Comparison of ENCODE assay signal across 1 cellular context in the genomic region with DNA sequence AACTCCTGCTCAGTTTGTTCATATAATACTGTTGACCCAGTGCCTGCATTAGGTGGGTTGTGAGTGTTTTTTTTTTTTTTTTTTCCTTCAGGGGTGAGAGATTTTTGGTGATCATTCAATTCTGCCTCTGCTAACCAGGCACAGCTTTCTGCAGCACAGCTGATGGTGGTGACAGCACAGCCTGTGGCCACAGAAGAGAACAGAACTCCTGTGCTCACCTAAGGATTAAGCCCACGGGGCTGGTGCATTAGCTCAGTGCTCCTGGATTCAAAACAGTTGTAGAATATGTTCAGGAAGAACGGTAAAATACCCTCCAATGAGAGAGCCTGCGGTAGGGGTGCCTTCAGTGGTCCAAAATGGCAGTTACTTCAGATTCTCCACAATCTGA.
TF ChIP-seq lines count a peak whose summit lies in the region.

No MANE protein-coding gene starts in this region.

TF ChIP-seq in WTC11, 78 proteins besides CTCF, POLR2A, EP300 and RAD21 (continued from another document):
- TF ChIP-seq, protein P1, sequence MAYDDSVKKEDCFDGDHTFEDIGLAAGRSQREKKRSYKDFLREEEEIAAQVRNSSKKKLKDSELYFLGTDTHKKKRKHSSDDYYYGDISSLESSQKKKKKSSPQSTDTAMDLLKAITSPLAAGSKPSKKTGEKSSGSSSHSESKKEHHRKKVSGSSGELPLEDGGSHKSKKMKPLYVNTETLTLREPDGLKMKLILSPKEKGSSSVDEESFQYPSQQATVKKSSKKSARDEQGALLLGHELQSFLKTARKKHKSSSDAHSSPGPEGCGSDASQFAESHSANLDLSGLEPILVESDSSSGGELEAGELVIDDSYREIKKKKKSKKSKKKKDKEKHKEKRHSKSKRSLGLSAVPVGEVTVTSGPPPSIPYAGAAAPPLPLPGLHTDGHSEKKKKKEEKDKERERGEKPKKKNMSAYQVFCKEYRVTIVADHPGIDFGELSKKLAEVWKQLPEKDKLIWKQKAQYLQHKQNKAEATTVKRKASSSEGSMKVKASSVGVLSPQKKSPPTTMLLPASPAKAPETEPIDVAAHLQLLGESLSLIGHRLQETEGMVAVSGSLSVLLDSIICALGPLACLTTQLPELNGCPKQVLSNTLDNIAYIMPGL (CRISPR knock-in tag; IDR thresholded peaks at IDR 0.05), result no peak
- TF ChIP-seq MYBL2 (CRISPR knock-in tag; IDR thresholded peaks at IDR 0.05) (no peak), ESRRA (CRISPR knock-in tag; IDR thresholded peaks at IDR 0.05; ENCODE audit: borderline replicate concordance) (no peak), SOX15 (CRISPR knock-in tag; IDR thresholded peaks at IDR 0.05) (no peak), TP53 (CRISPR knock-in tag; IDR thresholded peaks at IDR 0.05) (no peak)
- TF ChIP-seq, protein P2, sequence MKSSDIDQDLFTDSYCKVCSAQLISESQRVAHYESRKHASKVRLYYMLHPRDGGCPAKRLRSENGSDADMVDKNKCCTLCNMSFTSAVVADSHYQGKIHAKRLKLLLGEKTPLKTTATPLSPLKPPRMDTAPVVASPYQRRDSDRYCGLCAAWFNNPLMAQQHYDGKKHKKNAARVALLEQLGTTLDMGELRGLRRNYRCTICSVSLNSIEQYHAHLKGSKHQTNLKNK (CRISPR knock-in tag; IDR thresholded peaks at IDR 0.05), result no peak
- TF ChIP-seq, protein P3, sequence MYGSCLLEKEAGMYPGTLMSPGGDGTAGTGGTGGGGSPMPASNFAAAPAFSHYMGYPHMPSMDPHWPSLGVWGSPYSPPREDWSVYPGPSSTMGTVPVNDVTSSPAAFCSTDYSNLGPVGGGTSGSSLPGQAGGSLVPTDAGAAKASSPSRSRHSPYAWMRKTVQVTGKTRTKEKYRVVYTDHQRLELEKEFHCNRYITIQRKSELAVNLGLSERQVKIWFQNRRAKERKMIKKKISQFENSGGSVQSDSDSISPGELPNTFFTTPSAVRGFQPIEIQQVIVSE (CRISPR knock-in tag; IDR thresholded peaks at IDR 0.05; ENCODE audit: borderline replicate concordance), result no peak
